9 cellular contexts compared by ENCODE assay signal in genomic region chrX:51395474-51395806, GRCh38.
A peak's percentile ranks its signal among the peaks of the same experiment; 100 is the strongest.
DNase-seq lines count a peak whose midpoint lies in the region; ATAC-seq and TF ChIP-seq lines count a peak whose summit lies in the region.
"Had no signal": no experiment of that assay in that cellular context is flagged by ENCODE, and none has a peak within 500 bp of the region (broad histone marks: within the 10 kb centered on the region; RNA-seq: fewer than 3 reads in every experiment).

No MANE protein-coding gene starts in this region.

- ATAC-seq in sciatic nerve (peak; percentile 10), HG02798 (IDR thresholded peaks at IDR 0.05; ENCODE audit: poor library complexity, unreplicated experiment) (no peak), GM21619 (IDR thresholded peaks at IDR 0.05; ENCODE audit: unreplicated experiment) (no peak), HG03565 (IDR thresholded peaks at IDR 0.05; ENCODE audit: unreplicated experiment) (no peak)

- H3K9ac ChIP-seq in ES-I3 (ENCODE audit: low read depth, low read length) = peak overlapping the region; percentile 53; the same call in 1 of the 2 replicates
- no peak overlapping the region for H3K9ac ChIP-seq in MM.1S (ENCODE audit: low read length)
- H3K9ac ChIP-seq: neural progenitor cell had no signal

- H3K27ac ChIP-seq in MM.1S (ENCODE audit: low read length) (no peak overlapping the region), esophagus (ENCODE audit: low read depth in 2 of 2, low read length in 1 of 2) (no peak overlapping the region)
- H3K27ac ChIP-seq: neural progenitor cell had no signal

- no peaks in the 10 kb centered on the region; the same call in 1 of the 2 replicates for H3K9me3 ChIP-seq in ES-I3 (ENCODE audit: control insufficient read depth, insufficient read depth, low read length)
- H3K9me3 ChIP-seq in MM.1S (replicated peaks; ENCODE audit: insufficient read depth, low read length) = no peaks in the 10 kb centered on the region
- no peaks in the 10 kb centered on the region for H3K9me3 ChIP-seq in esophagus (ENCODE audit: control insufficient read depth in 2 of 2, insufficient read depth in 1 of 2, low read depth in 1 of 2, low read length in 1 of 2)

- H4K20me1 ChIP-seq in MM.1S (ENCODE audit: insufficient read depth, low read length) = no peaks in the 10 kb centered on the region

- H3K9me2 ChIP-seq in MM.1S (replicated peaks; ENCODE audit: insufficient read depth, low read length) = no peaks in the 10 kb centered on the region

- H3K79me2 ChIP-seq in MM.1S (ENCODE audit: low read length) = no peaks in the 10 kb centered on the region

- H3K4me3 ChIP-seq in MM.1S (ENCODE audit: low read length) (peak overlapping the region; percentile 68), esophagus (ENCODE audit: low read depth in 1 of 2, low read length in 2 of 2) (peak overlapping the region; percentile 33 to 52)
- H3K4me3 ChIP-seq: neural progenitor cell had no signal

- H3K27me3 ChIP-seq in MM.1S (replicated peaks; ENCODE audit: insufficient read depth, low read length) = no peaks in the 10 kb centered on the region
- H3K27me3 ChIP-seq in esophagus (ENCODE audit: control insufficient read depth in 1 of 2, insufficient read depth in 2 of 2, low read length in 2 of 2) = peaks cover 0 to 9% of the 10 kb centered on the region in 2 donors
- H3K27me3 ChIP-seq: neural progenitor cell had no signal

- H3K36me3 ChIP-seq in ES-I3 (ENCODE audit: insufficient read depth, low read length) = no peaks in the 10 kb centered on the region
- no peaks in the 10 kb centered on the region for H3K36me3 ChIP-seq in MM.1S (replicated peaks; ENCODE audit: insufficient read depth, low read length)
- H3K36me3 ChIP-seq in esophagus (ENCODE audit: control insufficient read depth in 2 of 2, insufficient read depth in 2 of 2, low read length in 1 of 2) = no peaks in the 10 kb centered on the region
- H3K36me3 ChIP-seq: neural progenitor cell had no signal

- intact Hi-C loops in sciatic nerve (cut with DNase I) = no loop called here

- DNase-seq in MM.1S (no peak), sciatic nerve (ENCODE audit: low spot score) (no peak), NCI-H526 (lab: John Stamatoyannopoulos, UW) (no peak)

- WGBS in esophagus, 2 donors = 12 to 40% methylated on average over 4 of the region's 4 CpGs

- no peak overlapping the region for H2AFZ ChIP-seq in MM.1S (ENCODE audit: low read length)
- H2AFZ ChIP-seq: neural progenitor cell had no signal

- no peaks in the 10 kb centered on the region for H3K4me1 ChIP-seq in ES-I3 (ENCODE audit: insufficient read depth, low read length)
- H3K4me1 ChIP-seq in MM.1S (ENCODE audit: low read length) = 0 out of 2 replicates have a peak, but pooled peaks cover 4% of the 10 kb centered on the region
- H3K4me1 ChIP-seq in esophagus (ENCODE audit: control insufficient read depth in 2 of 2, insufficient read depth in 2 of 2, low read length in 1 of 2) = peaks cover 0 to 4% of the 10 kb centered on the region in 2 donors
- H3K4me1 ChIP-seq: neural progenitor cell had no signal

- 0 out of 2 replicates have a peak, but pooled peaks cover 6% of the 10 kb centered on the region for H3F3A ChIP-seq in MM.1S (ENCODE audit: insufficient read depth, low read length)

- TF ChIP-seq CTCF in MM.1S (IDR thresholded peaks at IDR 0.05; ENCODE audit: low read length) = peak; percentile 29; the same call in 1 of the 2 replicates

- peak overlapping the region; percentile 70 for H3K4me2 ChIP-seq in MM.1S (ENCODE audit: low read depth, low read length)
- H3K4me2 ChIP-seq: neural progenitor cell had no signal
